Comparison of ENCODE assay signal across 29 cellular contexts in the genomic region with DNA sequence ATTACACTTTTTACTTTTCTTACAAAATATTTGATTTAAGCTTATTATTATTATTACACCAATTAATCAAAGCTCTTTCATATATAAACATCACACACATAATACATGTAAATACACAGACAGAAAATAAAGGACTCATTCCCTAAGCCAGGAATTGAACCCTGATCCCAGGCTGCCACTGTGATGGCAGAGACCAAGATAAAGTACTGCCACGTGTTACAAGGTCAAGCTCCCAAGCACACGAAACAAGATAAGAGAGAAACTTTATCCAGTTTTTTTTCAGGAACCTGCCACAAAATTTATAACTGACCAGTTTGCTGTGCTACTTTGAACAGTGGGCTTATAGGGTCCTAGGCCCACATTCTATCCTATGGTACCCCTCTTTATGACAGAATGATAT.
"Had no signal": no experiment of that assay in that cellular context is flagged by ENCODE, and none has a peak within 500 bp of the region (broad histone marks: within the 10 kb centered on the region; RNA-seq: fewer than 3 reads in every experiment).

No MANE protein-coding gene starts in this region.

- H3K4me3 Mint-ChIP-seq: activated CD4-positive, alpha-beta memory T cell treated with anti-CD3 and anti-CD28 coated beads, Interleukin-2, amount 10 ng/mL, durations not matched to agents 7 days and 5 days; activated CD4-positive, alpha-beta T cell treated with anti-CD3 and anti-CD28 coated beads for 36 hours; activated CD4-positive, alpha-beta T cell treated with anti-CD3 and anti-CD28 coated beads, Interleukin-2, amount 10 ng/mL, durations not matched to agents 7 days and 5 days; activated naive CD4-positive, alpha-beta T cell treated with anti-CD3 and anti-CD28 coated beads, Interleukin-2, amount 10 ng/mL, durations not matched to agents 7 days and 5 days; activated naive CD8-positive, alpha-beta T cell treated with anti-CD3 and anti-CD28 coated beads, Interleukin-2, amount 10 ng/mL, durations not matched to agents 7 days and 5 days; activated T-cell treated with anti-CD3 and anti-CD28 coated beads, Interleukin-2, amount 50 U/mL, for 24 hours; activated T-cell treated with anti-CD3 and anti-CD28 coated beads, Interleukin-2, amount 50 U/mL, for 72 hours; effector memory CD8-positive, alpha-beta T cell had no signal

- H3K27ac ChIP-seq: ascending aorta, brain microvascular endothelial cell, esophagus squamous epithelium, gastroesophageal sphincter, heart right ventricle had no signal

- DNase-seq: activated CD4-positive, alpha-beta memory T cell treated with anti-CD3 and anti-CD28 coated beads, Interleukin-2, amount 10 ng/mL, durations not matched to agents 7 days and 5 days; activated CD4-positive, alpha-beta T cell treated with anti-CD3 and anti-CD28 coated beads for 36 hours; activated CD4-positive, alpha-beta T cell treated with anti-CD3 and anti-CD28 coated beads, Interleukin-2, amount 10 ng/mL, durations not matched to agents 7 days and 5 days; activated CD4-positive, alpha-beta T cell treated with anti-CD3 and anti-CD28 coated beads, Interleukin-2, amount 50 U/mL, for 4 hours; activated CD4-positive, CD25-positive, alpha-beta regulatory T cell; activated CD4-positive, CD25-positive, alpha-beta regulatory T cell treated with anti-CD3 and anti-CD28 coated beads, Interleukin-2, amount 50 U/mL, for 72 hours; activated CD8-positive, alpha-beta memory T cell treated with anti-CD3 and anti-CD28 coated beads, Interleukin-2, amount 50 U/mL, for 48 hours; activated gamma-delta T cell; activated naive CD4-positive, alpha-beta T cell; activated naive CD4-positive, alpha-beta T cell treated with anti-CD3 and anti-CD28 coated beads, Interleukin-2, amount 10 ng/mL, durations not matched to agents 7 days and 5 days; activated naive CD8-positive, alpha-beta T cell treated with anti-CD3 and anti-CD28 coated beads, Interleukin-2, amount 10 ng/mL, durations not matched to agents 7 days and 5 days; activated T-cell treated with anti-CD3 and anti-CD28 coated beads for 4 hours; activated T-cell treated with anti-CD3 and anti-CD28 coated beads, Interleukin-2, amount 50 U/mL, for 24 hours; activated T-cell treated with anti-CD3 and anti-CD28 coated beads, Interleukin-2, amount 50 U/mL, for 72 hours; brain microvascular endothelial cell; caudate nucleus; cortex of kidney; dermis blood vessel endothelial cell; effector CD4-positive, alpha-beta T cell; effector memory CD8-positive, alpha-beta T cell; erythroblast; esophagus squamous epithelium; foreskin melanocyte; heart right ventricle; T-helper 2 cell had no signal

- ATAC-seq: activated CD4-positive, alpha-beta T cell treated with anti-CD3 and anti-CD28 coated beads for 36 hours; activated naive CD4-positive, alpha-beta T cell treated with anti-CD3 and anti-CD28 coated beads, Interleukin-2, amount 50 U/mL, for 72 hours; activated T-cell treated with anti-CD3 and anti-CD28 coated beads, Interleukin-2, amount 50 U/mL, for 72 hours; effector memory CD8-positive, alpha-beta T cell; gastroesophageal sphincter; heart right ventricle had no signal

- FAIRE-seq: colon had no signal

- H3K9me3 Mint-ChIP-seq: effector memory CD8-positive, alpha-beta T cell had no signal

- H3K27me3 ChIP-seq: ascending aorta, brain microvascular endothelial cell, esophagus squamous epithelium, gastroesophageal sphincter, heart right ventricle had no signal

- H3K36me3 ChIP-seq: brain microvascular endothelial cell had no signal

- H3K36me3 Mint-ChIP-seq: activated naive CD4-positive, alpha-beta T cell treated with anti-CD3 and anti-CD28 coated beads, Interleukin-2, amount 10 ng/mL, durations not matched to agents 7 days and 5 days; activated naive CD8-positive, alpha-beta T cell treated with anti-CD3 and anti-CD28 coated beads, Interleukin-2, amount 10 ng/mL, durations not matched to agents 7 days and 5 days had no signal

- H3K4me3 ChIP-seq: ascending aorta, esophagus squamous epithelium, gastroesophageal sphincter, heart right ventricle had no signal

- H3K9me3 ChIP-seq: ascending aorta, esophagus squamous epithelium, gastroesophageal sphincter had no signal

- H3K4me1 Mint-ChIP-seq: activated CD4-positive, alpha-beta memory T cell treated with anti-CD3 and anti-CD28 coated beads, Interleukin-2, amount 10 ng/mL, durations not matched to agents 7 days and 5 days; activated CD4-positive, alpha-beta T cell treated with anti-CD3 and anti-CD28 coated beads for 36 hours; activated CD4-positive, alpha-beta T cell treated with anti-CD3 and anti-CD28 coated beads, Interleukin-2, amount 10 ng/mL, durations not matched to agents 7 days and 5 days; activated naive CD4-positive, alpha-beta T cell treated with anti-CD3 and anti-CD28 coated beads, Interleukin-2, amount 10 ng/mL, durations not matched to agents 7 days and 5 days; activated naive CD8-positive, alpha-beta T cell treated with anti-CD3 and anti-CD28 coated beads, Interleukin-2, amount 10 ng/mL, durations not matched to agents 7 days and 5 days had no signal

- H3K27ac Mint-ChIP-seq: activated CD4-positive, alpha-beta memory T cell treated with anti-CD3 and anti-CD28 coated beads, Interleukin-2, amount 10 ng/mL, durations not matched to agents 7 days and 5 days; activated CD4-positive, alpha-beta T cell treated with anti-CD3 and anti-CD28 coated beads for 36 hours; activated CD4-positive, alpha-beta T cell treated with anti-CD3 and anti-CD28 coated beads, Interleukin-2, amount 10 ng/mL, durations not matched to agents 7 days and 5 days; activated naive CD4-positive, alpha-beta T cell treated with anti-CD3 and anti-CD28 coated beads, Interleukin-2, amount 10 ng/mL, durations not matched to agents 7 days and 5 days; activated naive CD4-positive, alpha-beta T cell treated with anti-CD3 and anti-CD28 coated beads, Interleukin-2, amount 50 U/mL, for 72 hours; activated naive CD8-positive, alpha-beta T cell treated with anti-CD3 and anti-CD28 coated beads, Interleukin-2, amount 10 ng/mL, durations not matched to agents 7 days and 5 days; activated T-cell treated with anti-CD3 and anti-CD28 coated beads, Interleukin-2, amount 50 U/mL, for 24 hours; activated T-cell treated with anti-CD3 and anti-CD28 coated beads, Interleukin-2, amount 50 U/mL, for 72 hours; effector memory CD8-positive, alpha-beta T cell had no signal

- H3K4me1 ChIP-seq: ascending aorta, esophagus squamous epithelium, gastroesophageal sphincter, heart right ventricle had no signal
